ENCODE assay signal across 9 cellular contexts in the genomic region with DNA sequence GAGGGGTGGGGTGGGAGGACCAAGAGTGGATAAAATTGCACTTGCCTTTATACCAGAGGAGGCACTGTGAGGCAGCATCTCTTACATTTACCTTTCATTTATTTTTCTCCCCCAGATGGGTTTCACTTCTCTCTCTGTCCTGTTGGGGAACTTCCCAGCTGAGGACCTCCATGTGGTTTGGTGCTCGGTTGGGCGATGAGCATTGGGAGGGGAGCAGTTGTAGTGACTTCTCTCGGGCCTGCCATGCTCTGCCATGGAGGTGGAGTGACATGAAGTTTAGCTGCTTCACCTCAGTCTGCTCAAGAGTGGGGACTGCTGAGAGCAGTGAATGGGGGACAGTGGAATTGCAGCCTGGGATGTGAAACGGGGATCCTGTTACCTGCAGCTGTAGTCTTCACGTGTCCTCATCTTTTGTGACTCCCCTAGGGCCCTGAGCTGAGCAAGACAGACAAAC.
A peak's percentile ranks its signal among the peaks of the same experiment; 100 is the strongest.
DNase-seq lines count a peak whose midpoint lies in the region; ATAC-seq and TF ChIP-seq lines count a peak whose summit lies in the region.
"Had no signal": no experiment of that assay in that cellular context is flagged by ENCODE, and none has a peak within 500 bp of the region (broad histone marks: within the 10 kb centered on the region; RNA-seq: fewer than 3 reads in every experiment).

No MANE protein-coding gene starts in this region.

- no peak overlapping the region for H3K9ac ChIP-seq in mucosa of rectum (ENCODE audit: low read depth in 1 of 2, low read length in 2 of 2)

- ATAC-seq in GM18499 (IDR thresholded peaks at IDR 0.05; ENCODE audit: insufficient read depth, unreplicated experiment), result peak; percentile 73
- ATAC-seq in GM21381 (IDR thresholded peaks at IDR 0.05; ENCODE audit: unreplicated experiment), result peak; percentile 69
- ATAC-seq in HG03460 (IDR thresholded peaks at IDR 0.05; ENCODE audit: unreplicated experiment), result peak; percentile 65
- ATAC-seq in GM21825 (IDR thresholded peaks at IDR 0.05; ENCODE audit: unreplicated experiment), result no peak

- no peaks in the 10 kb centered on the region for H3K9me3 ChIP-seq in mucosa of rectum (ENCODE audit: control insufficient read depth in 2 of 2, low read length in 2 of 2)
- H3K9me3 ChIP-seq: right atrium auricular region had no signal

- TF ChIP-seq CTCF in RWPE1 (conservative IDR thresholded peaks at IDR 0.05; ENCODE audit: low read depth), result no peak

- H3K36me3 ChIP-seq in mucosa of rectum (ENCODE audit: control insufficient read depth in 2 of 2, insufficient read depth in 2 of 2, low read length in 2 of 2), result no peaks in the 10 kb centered on the region
- H3K36me3 ChIP-seq: right atrium auricular region had no signal

- POLR2A ChIA-PET in RWPE1 (lab: Yijun Ruan, JAX; ENCODE audit: low non-redundant PET), result no interaction called here

- peak overlapping the region; percentile 62 to 86 for H3K27ac ChIP-seq in mucosa of rectum (ENCODE audit: low read depth in 2 of 2, low read length in 2 of 2)
- no peak overlapping the region for H3K27ac ChIP-seq in RWPE1
- H3K27ac ChIP-seq: right atrium auricular region had no signal

- H3K4me3 ChIP-seq in mucosa of rectum (ENCODE audit: low read length in 2 of 2), result no peak overlapping the region
- H3K4me3 ChIP-seq: right atrium auricular region had no signal

- peaks cover 18 to 31% of the 10 kb centered on the region in 2 donors for H3K4me1 ChIP-seq in mucosa of rectum (ENCODE audit: control insufficient read depth in 2 of 2, insufficient read depth in 2 of 2, low read length in 2 of 2)

- H3K27me3 ChIP-seq in mucosa of rectum (ENCODE audit: control insufficient read depth in 2 of 2, insufficient read depth in 2 of 2, low read length in 2 of 2), result no peaks in the 10 kb centered on the region
- H3K27me3 ChIP-seq: right atrium auricular region had no signal

- CTCF ChIA-PET in RWPE1 (lab: Yijun Ruan, JAX), result interaction anchor here (1.0 to 1.1 kb wide), 2 partner anchors 26 to 27 kb away, joined by 3 read pairs; no protein-coding TSS in a partner anchor

- no peak for DNase-seq in NCI-H2227 (lab: John Stamatoyannopoulos, UW; ENCODE audit: unreplicated experiment)
- DNase-seq in NCI-H2227 treated with DMSO at 0.1 percent for 48 hours (lab: John Stamatoyannopoulos, UW), result no peak
- DNase-seq in RWPE1 (ENCODE audit: low spot score), result no peak
